ENCODE assay signal across 9 cellular contexts in genomic region chr2:41698787-41699422, GRCh38.
DNase-seq lines count a peak whose midpoint lies in the region; ATAC-seq, FAIRE-seq and TF ChIP-seq lines count a peak whose summit lies in the region.
"Had no signal": no experiment of that assay in that cellular context is flagged by ENCODE, and none has a peak within 500 bp of the region (broad histone marks: within the 10 kb centered on the region; RNA-seq: fewer than 3 reads in every experiment).

No MANE protein-coding gene starts in this region.

- TF ChIP-seq RAD21 in H1 (IDR thresholded peaks at IDR 0.05 in 1 of 2, conservative IDR thresholded peaks at IDR 0.05 in 1 of 2; ENCODE audit: low read depth in 2 of 2, low read length in 2 of 2) = peak; percentile 89 to 93

- CTCF ChIA-PET in H1 (lab: Charles Lee; ENCODE audit: partially characterized antibody) = interaction anchor here (0.7 to 7.3 kb wide), 57 partner anchors 10 to 785 kb away, joined by 3 to 115 read pairs (median 4); no protein-coding TSS in a partner anchor

- no peak overlapping the region for H3K56ac ChIP-seq in H1 (replicated peaks; ENCODE audit: insufficient read length, low read depth, low read length)

- WGBS in H1 (ENCODE audit: extremely low coverage in 1 of 2, insufficient coverage in 1 of 2, insufficient read length in 1 of 2, insufficient replicate concordance in 2 of 2, low coverage in 1 of 2, low lambda C conversion rate in 2 of 2, missing lambda C conversion rate in 1 of 2), 2 experiments = 45% methylated on average over 16 of the region's 16 CpGs; no CpG with 5 or more reads in 1 of the 2 experiments

- H3K36me3 ChIP-seq in H1 (ENCODE audit: control insufficient read depth in 2 of 4, insufficient read depth in 4 of 4, low read length in 3 of 4) = no peaks in the 10 kb centered on the region

- DNase-seq in NCI-H524 (lab: John Stamatoyannopoulos, UW) (peak; percentile 13 to 39), NCI-H524 treated with DMSO at 0.1 percent for 48 hours (lab: John Stamatoyannopoulos, UW) (no peak), NCI-H69 (lab: John Stamatoyannopoulos, UW) (peak; percentile 17), H1 (ENCODE audit: low read depth in 1 of 2, low spot score in 2 of 2) (peak; percentile 21 to 83), nephron progenitor cell (peak; percentile 72), HCEC 1CT (no peak), 8988T (no peak)

- no peak overlapping the region for H2BK5ac ChIP-seq in H1 (ENCODE audit: low read depth, low read length)

- ATAC-seq in GM18907 (IDR thresholded peaks at IDR 0.05; ENCODE audit: unreplicated experiment) = no peak
- ATAC-seq: CD8-positive, alpha-beta T cell had no signal

- no peaks in the 10 kb centered on the region for H4K20me1 ChIP-seq in H1 (replicated peaks in 1 of 2; ENCODE audit: control insufficient read depth in 1 of 2, insufficient read depth in 2 of 2, low read length in 2 of 2)

- no peak overlapping the region for H4K8ac ChIP-seq in H1 (ENCODE audit: extremely low read depth, insufficient read depth, low read length)

- no peaks in the 10 kb centered on the region for H3K79me2 ChIP-seq in H1 (ENCODE audit: control insufficient read depth in 1 of 2, insufficient read depth in 2 of 2, low read length in 2 of 2)

- POLR2A ChIA-PET in H1 (lab: Charles Lee; ENCODE audit: partially characterized antibody) = interaction anchor here (1.1 kb wide), 1 partner anchor 273 kb away, joined by 3 read pairs; no protein-coding TSS in a partner anchor

- TF ChIP-seq POLR2A in H1 (IDR thresholded peaks at IDR 0.05; ENCODE audit: control extremely low read depth in 1 of 2, low read depth in 2 of 2, low read length in 2 of 2) = no peak

- H2BK120ac ChIP-seq in H1 (replicated peaks; ENCODE audit: low read depth, low read length) = no peak overlapping the region

- H3K4me1 Mint-ChIP-seq in nephron progenitor cell = peaks cover 4% of the 10 kb centered on the region

- H2BK15ac ChIP-seq in H1 (ENCODE audit: low read length) = no peak overlapping the region

- H3K4me2 ChIP-seq in H1 (ENCODE audit: insufficient read depth in 1 of 2, low read depth in 2 of 2, low read length in 2 of 2) = no peak overlapping the region

- no peak overlapping the region for H3K14ac ChIP-seq in H1 (ENCODE audit: insufficient read length)

- no peak overlapping the region for H3K4ac ChIP-seq in H1 (replicated peaks; ENCODE audit: insufficient read length, low read depth, low read length)

- peak; percentile 77 to 95 (median 89) for TF ChIP-seq CTCF in H1 (IDR thresholded peaks at IDR 0.05; ENCODE audit: control extremely low read depth in 1 of 3, insufficient read depth in 1 of 3, low read depth in 1 of 3, low read length in 3 of 3)
- peak; percentile 76 for TF ChIP-seq CTCF in nephron progenitor cell (IDR thresholded peaks at IDR 0.05)

- peak overlapping the region; percentile 55; the same call in 1 of the 2 replicates for H2AFZ ChIP-seq in H1 (ENCODE audit: low read length)

- no peaks in the 10 kb centered on the region for H3K9me3 ChIP-seq in H1 (ENCODE audit: insufficient read depth in 2 of 2, low read depth in 1 of 2, low read length in 1 of 2)

- no peaks in the 10 kb centered on the region for H3K27me3 ChIP-seq in H1 (replicated peaks in 1 of 4; ENCODE audit: control insufficient read depth in 3 of 4, extremely low read depth in 1 of 4, insufficient read depth in 3 of 4, low read length in 3 of 4)

- TF ChIP-seq EP300 in H1 (IDR thresholded peaks at IDR 0.05; ENCODE audit: borderline replicate concordance in 1 of 2, low read depth in 2 of 2, low read length in 2 of 2) = no peak

- H3K9me3 Mint-ChIP-seq in nephron progenitor cell = no peaks in the 10 kb centered on the region
- H3K9me3 Mint-ChIP-seq: CD8-positive, alpha-beta T cell had no signal

- H3K18ac ChIP-seq in H1 (ENCODE audit: extremely low read depth, low read length) = no peak overlapping the region

- H3K4me3 Mint-ChIP-seq in nephron progenitor cell = no peak overlapping the region
- H3K4me3 Mint-ChIP-seq: CD8-positive, alpha-beta T cell had no signal

- no peak for FAIRE-seq in H1 (lab: Jason Lieb, UNC)

- H3K4me3 ChIP-seq in H1 (ENCODE audit: extremely low read depth in 1 of 4, insufficient read depth in 2 of 4, low read depth in 3 of 4, low read length in 4 of 4) = no peak overlapping the region

- H3K27ac Mint-ChIP-seq in nephron progenitor cell = no peak overlapping the region
- H3K27ac Mint-ChIP-seq: CD8-positive, alpha-beta T cell had no signal

- no peak overlapping the region for H3K9ac ChIP-seq in H1 (replicated peaks in 1 of 4; ENCODE audit: extremely low read depth in 1 of 4, low read depth in 3 of 4, low read length in 3 of 4)

- no peak overlapping the region for H3K27ac ChIP-seq in H1 (ENCODE audit: low read depth, low read length)

- H2BK12ac ChIP-seq in H1 (ENCODE audit: low read depth, low read length) = no peak overlapping the region

- H4K91ac ChIP-seq in H1 (replicated peaks; ENCODE audit: insufficient read length, low read length) = no peak overlapping the region

- no peak overlapping the region for H2AK5ac ChIP-seq in H1 (ENCODE audit: low read depth, low read length)

- no peaks in the 10 kb centered on the region for H3K23me2 ChIP-seq in H1 (ENCODE audit: low read depth, low read length)

- H3K4me1 ChIP-seq in H1 (replicated peaks in 1 of 4; ENCODE audit: control insufficient read depth in 3 of 4, insufficient read depth in 4 of 4, low read length in 3 of 4) = peaks cover 0 to 2% (median 0%) of the 10 kb centered on the region in 4 experiments; a peak in 1 of 7 replicates

- H3K27me3 Mint-ChIP-seq in nephron progenitor cell (ENCODE audit: low read depth, poor library complexity) = peaks cover 22% of the 10 kb centered on the region

- H2BK20ac ChIP-seq in H1 (ENCODE audit: low read length) = no peak overlapping the region

- no peak overlapping the region for H3K23ac ChIP-seq in H1 (ENCODE audit: insufficient read length)

- no peak overlapping the region for H4K5ac ChIP-seq in H1 (ENCODE audit: insufficient read length, low read depth, low read length)

- no peaks in the 10 kb centered on the region for H3K36me3 Mint-ChIP-seq in nephron progenitor cell (ENCODE audit: low read depth)
- H3K36me3 Mint-ChIP-seq: CD8-positive, alpha-beta T cell had no signal

- H3K79me1 ChIP-seq in H1 (ENCODE audit: low read depth, low read length) = no peaks in the 10 kb centered on the region

TF ChIP-seq in H1, 55 proteins besides CTCF, POLR2A, EP300 and RAD21:
- TF ChIP-seq MAFK (IDR thresholded peaks at IDR 0.05; ENCODE audit: low read depth, low read length) = no peak
- TF ChIP-seq TEAD4 (IDR thresholded peaks at IDR 0.05; ENCODE audit: low read depth, low read length) = no peak
- no peak for TF ChIP-seq KDM5A (IDR thresholded peaks at IDR 0.05; ENCODE audit: low read length)
- TF ChIP-seq GABPA (IDR thresholded peaks at IDR 0.05; ENCODE audit: borderline replicate concordance, insufficient read depth, low read length) = no peak
- no peak for TF ChIP-seq TAF1 (IDR thresholded peaks at IDR 0.05; ENCODE audit: low read depth, low read length)
- no peak for TF ChIP-seq SP2 (IDR thresholded peaks at IDR 0.05; ENCODE audit: low read length)
- no peak for TF ChIP-seq ZNF274 (IDR thresholded peaks at IDR 0.05; ENCODE audit: borderline replicate concordance, extremely low read depth, low read length)
- TF ChIP-seq CREB1 (IDR thresholded peaks at IDR 0.05) = no peak
- TF ChIP-seq HDAC6 (IDR thresholded peaks at IDR 0.05; ENCODE audit: low read depth, low read length) = no peak
- no peak for TF ChIP-seq TCF12 (IDR thresholded peaks at IDR 0.05; ENCODE audit: low read depth, low read length)
- TF ChIP-seq EZH2 (IDR thresholded peaks at IDR 0.05; ENCODE audit: low read depth, low read length, severe bottlenecking) = no peak
- no peak for TF ChIP-seq RBBP5 (IDR thresholded peaks at IDR 0.05; ENCODE audit: borderline replicate concordance, low read depth, low read length)
- no peak for TF ChIP-seq TBP (IDR thresholded peaks at IDR 0.05; ENCODE audit: low read depth, low read length)
- no peak for TF ChIP-seq GTF2F1 (IDR thresholded peaks at IDR 0.05; ENCODE audit: borderline replicate concordance, low read depth, low read length)
- TF ChIP-seq SIX5 (IDR thresholded peaks at IDR 0.05; ENCODE audit: low read depth, low read length) = no peak
- TF ChIP-seq BRCA1 (IDR thresholded peaks at IDR 0.05; ENCODE audit: low read depth, low read length) = no peak

Comparison
In these comparisons a context has a peak if more than half of its experiments do, and no peak if none do; other contexts are left out.
1. DNase-seq: peak in NCI-H524 (2 of 2), NCI-H69 (single experiment), H1 (2 of 2) and nephron progenitor cell (single experiment); none in NCI-H524 treated with DMSO at 0.1 percent for 48 hours (single experiment), HCEC 1CT (single experiment) and 8988T (single experiment).